In genomic region chr19:46644720-46645119, GRCh38 we compare ENCODE assay signal across 30 cellular contexts. TPM values are rescaled to one million over a fixed set of nuclear protein-coding genes. Genes with fewer than 3 reads are reported as not detected.
"Had no signal": no experiment of that assay in that cellular context is flagged by ENCODE, and none has a peak within 500 bp of the region (broad histone marks: within the 10 kb centered on the region; RNA-seq: fewer than 3 reads in every experiment).

No MANE protein-coding gene starts in this region.

- H3K9me3 ChIP-seq: gastrocnemius medialis had no signal

- DNase-seq: activated CD4-positive, alpha-beta T cell treated with anti-CD3 and anti-CD28 coated beads, Interleukin-2, amount 10 ng/mL, durations not matched to agents 7 days and 5 days; activated CD8-positive, alpha-beta memory T cell treated with anti-CD3 and anti-CD28 coated beads, Interleukin-2, amount 10 ng/mL, durations not matched to agents 7 days and 5 days; activated CD8-positive, alpha-beta T cell treated with anti-CD3 and anti-CD28 coated beads for 36 hours; activated effector memory CD4-positive, alpha-beta T cell treated with anti-CD3 and anti-CD28 coated beads, Interleukin-2, amount 50 U/mL, for 16 hours; activated naive CD4-positive, alpha-beta T cell treated with anti-CD3 and anti-CD28 coated beads, Interleukin-2, amount 50 U/mL, for 16 hours; activated naive CD8-positive, alpha-beta T cell treated with anti-CD3 and anti-CD28 coated beads, Interleukin-2, amount 50 U/mL, for 24 hours; activated T-cell treated with anti-CD3 and anti-CD28 coated beads for 4 hours; central memory CD4-positive, alpha-beta T cell; effector memory CD8-positive, alpha-beta T cell; gastrocnemius medialis; head of caudate nucleus; hypothalamus; occipital lobe; retina; stimulated activated CD4-positive, alpha-beta T cell treated with anti-CD3 and anti-CD28 coated beads, Interleukin-4, amount 100 ng/mL, for 4 hours; stimulated activated naive CD8-positive, alpha-beta T cell treated with anti-CD3 and anti-CD28 coated beads, Interleukin-15, Interleukin-2, amounts not matched to agents 100 U/mL and 50 U/mL, for 24 hours; T-cell had no signal

- H3K9me3 Mint-ChIP-seq: effector memory CD8-positive, alpha-beta T cell; T-cell; T-helper 2 cell treated with Interferon-gamma antibody and Interleukin-4, amounts not matched to agents 5 μg/mL and 100 μg/mL, for 36 hours; type B pancreatic cell had no signal

- H3K27ac ChIP-seq: gastrocnemius medialis, VCaP had no signal

- H3K4me3 Mint-ChIP-seq: activated CD4-positive, alpha-beta T cell treated with anti-CD3 and anti-CD28 coated beads, Interleukin-2, amount 10 ng/mL, durations not matched to agents 7 days and 5 days; activated CD8-positive, alpha-beta memory T cell treated with anti-CD3 and anti-CD28 coated beads, Interleukin-2, amount 10 ng/mL, durations not matched to agents 7 days and 5 days; activated CD8-positive, alpha-beta T cell treated with anti-CD3 and anti-CD28 coated beads for 36 hours; activated naive CD8-positive, alpha-beta T cell treated with anti-CD3 and anti-CD28 coated beads, Interleukin-2, amount 50 U/mL, for 24 hours; brain; effector memory CD8-positive, alpha-beta T cell; T-cell; T-helper 2 cell treated with Interferon-gamma antibody and Interleukin-4, amounts not matched to agents 5 μg/mL and 100 μg/mL, for 36 hours; type B pancreatic cell had no signal

- ATAC-seq: activated CD4-positive, CD25-positive, alpha-beta regulatory T cell treated with anti-CD3 and anti-CD28 coated beads, Interleukin-2, amount 50 U/mL, for 24 hours; activated CD8-positive, alpha-beta memory T cell treated with anti-CD3 and anti-CD28 coated beads, Interleukin-2, amount 10 ng/mL, durations not matched to agents 7 days and 5 days; activated CD8-positive, alpha-beta T cell treated with anti-CD3 and anti-CD28 coated beads for 36 hours; activated naive CD8-positive, alpha-beta T cell treated with anti-CD3 and anti-CD28 coated beads, Interleukin-2, amount 50 U/mL, for 24 hours; effector memory CD8-positive, alpha-beta T cell; esophagus mucosa; gastrocnemius medialis; SK-N-SH treated with all-trans-retinoic acid at 6 μM for 48 hours; stimulated activated naive CD8-positive, alpha-beta T cell treated with anti-CD3 and anti-CD28 coated beads, Interleukin-15, Interleukin-2, amounts not matched to agents 100 U/mL and 50 U/mL, for 24 hours; T-cell had no signal

- H3K36me3 ChIP-seq: gastrocnemius medialis had no signal

- H3K27ac Mint-ChIP-seq: activated CD4-positive, alpha-beta T cell treated with anti-CD3 and anti-CD28 coated beads, Interleukin-2, amount 10 ng/mL, durations not matched to agents 7 days and 5 days; activated CD8-positive, alpha-beta memory T cell treated with anti-CD3 and anti-CD28 coated beads, Interleukin-2, amount 10 ng/mL, durations not matched to agents 7 days and 5 days; activated CD8-positive, alpha-beta T cell treated with anti-CD3 and anti-CD28 coated beads for 36 hours; brain; effector memory CD8-positive, alpha-beta T cell; T-cell; T-helper 2 cell treated with Interferon-gamma antibody and Interleukin-4, amounts not matched to agents 5 μg/mL and 100 μg/mL, for 36 hours; type B pancreatic cell had no signal

- H3K4me3 ChIP-seq: gastrocnemius medialis had no signal

- FAIRE-seq: endothelial cell of umbilical vein had no signal

- H3K36me3 Mint-ChIP-seq: T-cell had no signal

RNA-seq across cellular contexts. Expression of gene GNG8, which starts 8.7 kb away (rescaled TPM):
- total RNA-seq: activated CD4-positive, alpha-beta T cell treated with anti-CD3 and anti-CD28 coated beads, Interleukin-2, amount 10 ng/mL, durations not matched to agents 7 days and 5 days; dermis microvascular lymphatic vessel endothelial cell; endothelial cell of umbilical vein; esophagus mucosa; gastrocnemius medialis; liver; mononuclear cell; occipital lobe; posterior vena cava had no signal
- polyA plus RNA-seq: endothelial cell of umbilical vein, liver, neural cell had no signal

RNA-seq across cellular contexts. Expression of gene PTGIR, which starts 19.8 kb away (rescaled TPM):
- total RNA-seq: dermis microvascular lymphatic vessel endothelial cell, occipital lobe had no signal
- polyA plus RNA-seq: neural cell had no signal
